Comparison of ENCODE assay signal across 4 cellular contexts in genomic region chr12:53094796-53095595, GRCh38. TPM values are rescaled to one million over a fixed set of nuclear protein-coding genes. Genes with fewer than 3 reads are reported as not detected.
"Had no signal": no experiment of that assay in that cellular context is flagged by ENCODE, and none has a peak within 500 bp of the region (broad histone marks: within the 10 kb centered on the region; RNA-seq: fewer than 3 reads in every experiment).

No MANE protein-coding gene starts in this region.

RNA-seq across cellular contexts. Expression of gene SOAT2, which starts 8.3 kb away (rescaled TPM):
- total RNA-seq: body of pancreas, kidney epithelial cell, omental fat pad, WTC11 had no signal
